8 cellular contexts compared by ENCODE assay signal in the genomic region with DNA sequence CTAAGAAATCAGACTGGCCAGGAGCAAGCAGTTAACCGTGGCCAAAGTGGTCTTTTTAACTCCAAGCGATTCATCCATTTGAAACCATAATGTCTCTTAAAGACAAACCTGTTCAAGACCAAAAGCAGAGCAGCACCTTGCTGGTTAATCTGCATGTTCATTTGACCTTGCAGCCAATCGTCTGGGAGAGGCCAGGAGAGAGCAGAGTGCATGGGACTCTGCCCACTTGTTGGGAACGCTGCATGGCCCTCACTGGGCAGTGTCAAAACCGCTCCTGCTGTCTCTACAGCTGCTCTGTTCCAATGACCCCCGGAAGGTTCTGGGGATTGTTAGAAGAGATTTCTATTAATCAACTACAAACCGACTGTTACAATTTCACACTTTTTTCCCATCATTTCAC.
DNase-seq lines count a peak whose midpoint lies in the region; ATAC-seq and TF ChIP-seq lines count a peak whose summit lies in the region.

No MANE protein-coding gene starts in this region.

- no peaks in the 10 kb centered on the region for H4K20me1 ChIP-seq in smooth muscle cell (ENCODE audit: low read depth)

- H3K4me2 ChIP-seq in smooth muscle cell = peak overlapping the region; percentile 81

- H3K4me3 ChIP-seq in left lung (no peak overlapping the region), smooth muscle cell (peak overlapping the region; percentile 51)

- no peaks in the 10 kb centered on the region for H3F3A ChIP-seq in smooth muscle cell (ENCODE audit: low read depth)

- H3K27me3 ChIP-seq in left lung (peaks cover 5 to 23% of the 10 kb centered on the region in 2 donors), smooth muscle cell (ENCODE audit: low read depth) (peaks cover 9% of the 10 kb centered on the region)

- peaks cover 11% of the 10 kb centered on the region for H3K4me1 Mint-ChIP-seq in T-helper 1 cell treated with Interleukin-12 subunit alpha and Interleukin-12 subunit beta and Interleukin-4 antibody, amounts not matched to agents 30 μg/mL and 1 μg/mL, for 36 hours (ENCODE audit: low read depth)
- H3K4me1 Mint-ChIP-seq in activated T-helper 17 cell treated with anti-CD3 and anti-CD28 coated beads, Interleukin-2, amount 50 U/mL, for 72 hours = peaks cover 4% of the 10 kb centered on the region

- WGBS in smooth muscle cell (ENCODE audit: low lambda C conversion rate) = 68% methylated on average over 7 of the region's 7 CpGs

- H3K79me2 ChIP-seq in smooth muscle cell (ENCODE audit: low read depth) = no peaks in the 10 kb centered on the region

- H3K36me3 Mint-ChIP-seq in T-helper 1 cell treated with Interleukin-12 subunit alpha and Interleukin-12 subunit beta and Interleukin-4 antibody, amounts not matched to agents 30 μg/mL and 1 μg/mL, for 36 hours (ENCODE audit: low read depth) = no peaks in the 10 kb centered on the region
- no peaks in the 10 kb centered on the region for H3K36me3 Mint-ChIP-seq in activated T-helper 17 cell treated with anti-CD3 and anti-CD28 coated beads, Interleukin-2, amount 50 U/mL, for 72 hours (ENCODE audit: low read depth)

- H3K4me1 ChIP-seq in left lung (peaks cover 0 to 6% of the 10 kb centered on the region in 2 donors), smooth muscle cell (ENCODE audit: low read depth) (peaks cover 13% of the 10 kb centered on the region)

- intact Hi-C loops in left lung (cut with DNase I) = no loop called here

- ATAC-seq in activated T-helper 17 cell treated with anti-CD3 and anti-CD28 coated beads, Interleukin-2, amount 50 U/mL, for 72 hours (replicated peaks) = no peak
- ATAC-seq in left lung (peak; percentile 14), HG03045 (IDR thresholded peaks at IDR 0.05; ENCODE audit: unreplicated experiment) (no peak)

- H3K9me3 ChIP-seq in left lung = no peaks in the 10 kb centered on the region
- no peaks in the 10 kb centered on the region for H3K9me3 ChIP-seq in smooth muscle cell (replicated peaks; ENCODE audit: low read depth)

- peak overlapping the region; percentile 40 for H3K9ac ChIP-seq in smooth muscle cell (ENCODE audit: low read depth)

- H3K27ac ChIP-seq in left lung (peak overlapping the region in 1 of 2 donors; percentile 48), smooth muscle cell (ENCODE audit: low read depth) (no peak overlapping the region)

- peak overlapping the region; percentile 67 for H2AFZ ChIP-seq in smooth muscle cell (ENCODE audit: low read depth)

- H3K9me3 Mint-ChIP-seq in T-helper 1 cell treated with Interleukin-12 subunit alpha and Interleukin-12 subunit beta and Interleukin-4 antibody, amounts not matched to agents 30 μg/mL and 1 μg/mL, for 36 hours = no peaks in the 10 kb centered on the region
- no peaks in the 10 kb centered on the region for H3K9me3 Mint-ChIP-seq in activated T-helper 17 cell treated with anti-CD3 and anti-CD28 coated beads, Interleukin-2, amount 50 U/mL, for 72 hours

- no peak for TF ChIP-seq CTCF in left lung (IDR thresholded peaks at IDR 0.05)
- TF ChIP-seq CTCF in smooth muscle cell (IDR thresholded peaks at IDR 0.05; ENCODE audit: borderline replicate concordance, insufficient read depth, poor library complexity, severe bottlenecking) = no peak

- H3K36me3 ChIP-seq in left lung (no peaks in the 10 kb centered on the region), smooth muscle cell (ENCODE audit: low read depth) (no peaks in the 10 kb centered on the region)

- H3K4me3 Mint-ChIP-seq in T-helper 1 cell treated with Interleukin-12 subunit alpha and Interleukin-12 subunit beta and Interleukin-4 antibody, amounts not matched to agents 30 μg/mL and 1 μg/mL, for 36 hours = peak overlapping the region; percentile 69
- H3K4me3 Mint-ChIP-seq in activated T-helper 17 cell treated with anti-CD3 and anti-CD28 coated beads, Interleukin-2, amount 50 U/mL, for 72 hours = peak overlapping the region; percentile 75

- peak overlapping the region; percentile 66 for H3K27ac Mint-ChIP-seq in T-helper 1 cell treated with Interleukin-12 subunit alpha and Interleukin-12 subunit beta and Interleukin-4 antibody, amounts not matched to agents 30 μg/mL and 1 μg/mL, for 36 hours
- H3K27ac Mint-ChIP-seq in activated T-helper 17 cell treated with anti-CD3 and anti-CD28 coated beads, Interleukin-2, amount 50 U/mL, for 72 hours = peak overlapping the region; percentile 68

- DNase-seq in T-helper 1 cell (no peak), left lung (no peak), smooth muscle cell (lab: John Stamatoyannopoulos, UW; ENCODE audit: unreplicated experiment) (no peak), COR-L47 (lab: John Stamatoyannopoulos, UW) (no peak), cerebellar cortex (ENCODE audit: low spot score) (no peak)

- peaks cover 11% of the 10 kb centered on the region for H3K27me3 Mint-ChIP-seq in T-helper 1 cell treated with Interleukin-12 subunit alpha and Interleukin-12 subunit beta and Interleukin-4 antibody, amounts not matched to agents 30 μg/mL and 1 μg/mL, for 36 hours (ENCODE audit: low read depth)
- no peaks in the 10 kb centered on the region for H3K27me3 Mint-ChIP-seq in activated T-helper 17 cell treated with anti-CD3 and anti-CD28 coated beads, Interleukin-2, amount 50 U/mL, for 72 hours
